Comparison of ENCODE assay signal across 23 cellular contexts in genomic region chr12:106051853-106052531, GRCh38.
A peak's percentile ranks its signal among the peaks of the same experiment; 100 is the strongest.
DNase-seq lines count a peak whose midpoint lies in the region; ATAC-seq and TF ChIP-seq lines count a peak whose summit lies in the region.
"Had no signal": no experiment of that assay in that cellular context is flagged by ENCODE, and none has a peak within 500 bp of the region (broad histone marks: within the 10 kb centered on the region; RNA-seq: fewer than 3 reads in every experiment).

No MANE protein-coding gene starts in this region.

- no peak overlapping the region for H3K9ac ChIP-seq in GM23248
- H3K9ac ChIP-seq in adipocyte (ENCODE audit: low read length) = no peak overlapping the region
- H3K9ac ChIP-seq: BLaER1 treated with 17β-estradiol and CSF1 and Interleukin-3, amounts not matched to agents 10 nM and 100 nM had no signal

- no peak overlapping the region for H3K4me3 ChIP-seq in AG04449 (ENCODE audit: low read depth, low read length)
- H3K4me3 ChIP-seq in GM23248 = no peak overlapping the region
- no peak overlapping the region for H3K4me3 ChIP-seq in adipocyte (ENCODE audit: low read length)
- H3K4me3 ChIP-seq: adrenal gland; BLaER1 treated with 17β-estradiol and CSF1 and Interleukin-3, amounts not matched to agents 10 nM and 100 nM; colonic mucosa; lung; MG63; SJCRH30; skin epidermis had no signal

- no peaks in the 10 kb centered on the region for H4K20me1 ChIP-seq in GM23248 (ENCODE audit: insufficient read depth)
- H4K20me1 ChIP-seq: BLaER1 treated with 17β-estradiol and CSF1 and Interleukin-3, amounts not matched to agents 10 nM and 100 nM had no signal

- ATAC-seq in HG03378 (IDR thresholded peaks at IDR 0.05; ENCODE audit: unreplicated experiment) = no peak

- POLR2A ChIA-PET in AG04449 (lab: Yijun Ruan, JAX) = no interaction called here

- TF ChIP-seq CTCF in AG04449 (IDR thresholded peaks at IDR 0.05; ENCODE audit: insufficient read depth, low read length, missing control alignments) = no peak

- peaks cover 18% of the 10 kb centered on the region for H3F3A ChIP-seq in GM23248 (ENCODE audit: insufficient read depth)

- H3K27ac ChIP-seq in GM23248 = no peak overlapping the region
- H3K27ac ChIP-seq: adrenal gland; BLaER1 treated with 17β-estradiol and CSF1 and Interleukin-3, amounts not matched to agents 10 nM and 100 nM; colonic mucosa; SJCRH30; skin epidermis had no signal

- no peak overlapping the region for H2AFZ ChIP-seq in GM23248

- CTCF ChIA-PET in AG04449 (lab: Yijun Ruan, JAX) = interaction anchor here (1.1 to 2.2 kb wide), 2 partner anchors 18 to 347 kb away, joined by 3 to 9 read pairs; no protein-coding TSS in a partner anchor

- H3K27me3 ChIP-seq in GM23248 (replicated peaks; ENCODE audit: insufficient read depth) (no peaks in the 10 kb centered on the region), adipocyte (replicated peaks; ENCODE audit: control insufficient read depth, insufficient read depth, low read length) (no peaks in the 10 kb centered on the region)
- H3K27me3 ChIP-seq: adrenal gland; BLaER1 treated with 17β-estradiol and CSF1 and Interleukin-3, amounts not matched to agents 10 nM and 100 nM; colonic mucosa; MG63; SJCRH30 had no signal

- peaks cover 31% of the 10 kb centered on the region for H3K4me1 ChIP-seq in GM23248 (ENCODE audit: insufficient read depth)
- peaks cover 30% of the 10 kb centered on the region for H3K4me1 ChIP-seq in adipocyte (ENCODE audit: control insufficient read depth, insufficient read depth, low read length)
- H3K4me1 ChIP-seq: adrenal gland; BLaER1 treated with 17β-estradiol and CSF1 and Interleukin-3, amounts not matched to agents 10 nM and 100 nM; colonic mucosa had no signal

- WGBS in GM23248 (ENCODE audit: low coverage in 1 of 2, low lambda C conversion rate in 2 of 2, missing lambda C conversion rate in 2 of 2), 2 experiments = 24 to 25% methylated on average over 6 of the region's 6 CpGs

- H3K79me2 ChIP-seq in GM23248 (ENCODE audit: insufficient read depth) = no peaks in the 10 kb centered on the region

- H3K9me2 ChIP-seq in GM23248 (ENCODE audit: insufficient read depth) = no peaks in the 10 kb centered on the region

- in situ Hi-C loops in GM23248 (cut with MboI) = no loop called here

- H3K36me3 ChIP-seq in GM23248 (ENCODE audit: low read depth) = 0 out of 2 replicates have a peak, but pooled peaks cover 4% of the 10 kb centered on the region
- H3K36me3 ChIP-seq in adipocyte (ENCODE audit: control insufficient read depth, insufficient read depth, low read length, severe bottlenecking) = no peaks in the 10 kb centered on the region
- H3K36me3 ChIP-seq: adrenal gland; BLaER1 treated with 17β-estradiol and CSF1 and Interleukin-3, amounts not matched to agents 10 nM and 100 nM; colonic mucosa; MG63; SJCRH30 had no signal

- H3K9me3 ChIP-seq in GM23248 (ENCODE audit: low read depth) = no peaks in the 10 kb centered on the region
- H3K9me3 ChIP-seq in adipocyte (ENCODE audit: control insufficient read depth, low read length) = peaks cover 11% of the 10 kb centered on the region
- H3K9me3 ChIP-seq: adrenal gland, colonic mucosa, MG63 had no signal

- H3K4me2 ChIP-seq in GM23248 (ENCODE audit: unreplicated experiment) = peak overlapping the region; percentile 39
- H3K4me2 ChIP-seq: BLaER1 treated with 17β-estradiol and CSF1 and Interleukin-3, amounts not matched to agents 10 nM and 100 nM had no signal

- DNase-seq in AG04449 (ENCODE audit: low read depth, low spot score) = peak; percentile 31
- peak; percentile 46 for DNase-seq in GM23248
- DNase-seq in adipocyte (ENCODE audit: low read depth) = peak; percentile 46
- DNase-seq in kidney tubule cell (ENCODE audit: low spot score) = peak; percentile 49
- DNase-seq in NAMALWA (ENCODE audit: low spot score) = no peak
- no peak for DNase-seq in NCI-H146 (lab: John Stamatoyannopoulos, UW)
- no peak for DNase-seq in A172 (ENCODE audit: low spot score)
- DNase-seq: activated naive CD4-positive, alpha-beta T cell; activated T-cell treated with anti-CD3 and anti-CD28 coated beads, Interleukin-2, amount 50 U/mL, for 1 hour; adrenal gland; colonic mucosa; glutamatergic neuron; kidney; MG63; NCI-H1417 treated with DMSO at 0.1 percent for 48 hours; NCI-H69; nucleus accumbens; SJCRH30; stimulated activated CD4-positive, alpha-beta T cell treated with anti-CD3 and anti-CD28 coated beads, Interleukin-2, amount 100 ng/mL, for 24 hours had no signal

Comparison
In these comparisons a context has a peak if more than half of its experiments do, and no peak if none do; other contexts are left out.
1. DNase-seq: peak in AG04449 (single experiment), GM23248 (single experiment), adipocyte (single experiment) and kidney tubule cell (single experiment); none in NAMALWA (single experiment), NCI-H146 (single experiment) and A172 (single experiment).